19 cellular contexts compared by ENCODE assay signal in genomic region chr12:12823308-12823707, GRCh38. TPM values are rescaled to one million over a fixed set of nuclear protein-coding genes. Genes with fewer than 3 reads are reported as not detected.
DNase-seq lines count a peak whose midpoint lies in the region; ATAC-seq and TF ChIP-seq lines count a peak whose summit lies in the region.
"Had no signal": no experiment of that assay in that cellular context is flagged by ENCODE, and none has a peak within 500 bp of the region (broad histone marks: within the 10 kb centered on the region; RNA-seq: fewer than 3 reads in every experiment).

No MANE protein-coding gene starts in this region.

- no peak overlapping the region for H3K4me3 Mint-ChIP-seq in chondrocyte (ENCODE audit: unreplicated experiment)
- H3K4me3 Mint-ChIP-seq: brain; CD14-positive monocyte; effector memory CD8-positive, alpha-beta T cell; natural killer cell had no signal

- intact Hi-C loops in Panc1 (cut with micrococcal nuclease; ENCODE audit: unreplicated experiment), result no loop called here

- peaks cover 43% of the 10 kb centered on the region for H3K4me1 Mint-ChIP-seq in chondrocyte (ENCODE audit: low read depth)

- ATAC-seq in Panc1, result peak; percentile 44
- no peak for ATAC-seq in GM19463 (IDR thresholded peaks at IDR 0.05; ENCODE audit: unreplicated experiment)
- no peak for ATAC-seq in HG02678 (IDR thresholded peaks at IDR 0.05; ENCODE audit: unreplicated experiment)
- ATAC-seq: effector memory CD8-positive, alpha-beta T cell; left colon; natural killer cell; right cardiac atrium had no signal

- peaks cover 43% of the 10 kb centered on the region for H3K36me3 Mint-ChIP-seq in chondrocyte (ENCODE audit: low read depth)

- TF ChIP-seq CTCF in Panc1 (IDR thresholded peaks at IDR 0.05), result no peak
- no peak for TF ChIP-seq CTCF in chondrocyte (IDR thresholded peaks at IDR 0.05)

- H3K36me3 ChIP-seq in Panc1 (ENCODE audit: control insufficient read depth, insufficient read depth, low read length), result peaks cover 54% of the 10 kb centered on the region

- peak overlapping the region; percentile 78 for H3K27ac Mint-ChIP-seq in chondrocyte (ENCODE audit: unreplicated experiment)
- H3K27ac Mint-ChIP-seq: brain; CD14-positive monocyte; effector memory CD8-positive, alpha-beta T cell; natural killer cell had no signal

- H3K9me3 Mint-ChIP-seq in chondrocyte (ENCODE audit: low read depth), result no peaks in the 10 kb centered on the region
- H3K9me3 Mint-ChIP-seq: brain; effector memory CD8-positive, alpha-beta T cell; natural killer cell had no signal

- in situ Hi-C loops in Panc1 (cut with HindIII; ENCODE audit: low pct_unique_long_range_greater_than_20kb, low sequenced_read_pairs), result no loop called here

- no peak overlapping the region for H3K4me3 ChIP-seq in Panc1 (ENCODE audit: low read depth in 2 of 2, low read length in 2 of 2)

- H3K27me3 ChIP-seq in Panc1 (ENCODE audit: control insufficient read depth, insufficient read depth, low read length), result no peaks in the 10 kb centered on the region

- CTCF ChIA-PET in Panc1 (lab: Charles Lee), result no interaction called here

- no peaks in the 10 kb centered on the region for H3K27me3 Mint-ChIP-seq in chondrocyte (ENCODE audit: low read depth)
- H3K27me3 Mint-ChIP-seq: brain; effector memory CD8-positive, alpha-beta T cell had no signal

- POLR2A ChIA-PET in Panc1 (lab: Charles Lee), result no interaction called here

- DNase-seq in Daoy (ENCODE audit: low read depth), result peak; percentile 90
- no peak for DNase-seq in Panc1 (ENCODE audit: low read depth, low spot score)
- no peak for DNase-seq in chondrocyte (ENCODE audit: low spot score)
- DNase-seq in non-pigmented ciliary epithelial cell (ENCODE audit: low read depth), result peak; percentile 83
- no peak for DNase-seq in NAMALWA (ENCODE audit: low spot score)
- DNase-seq in activated T-cell treated with anti-CD3 and anti-CD28 coated beads for 4 hours, result no peak
- DNase-seq: effector memory CD8-positive, alpha-beta T cell; glutamatergic neuron; H7; left colon; MM.1S; natural killer cell; NCI-H2107; right cardiac atrium; stimulated activated naive CD4-positive, alpha-beta T cell treated with Interleukin-2 at 50 U/mL for 16 hours had no signal

- H3K27ac ChIP-seq in Panc1 (ENCODE audit: low read length), result peak overlapping the region; percentile 99

- no peaks in the 10 kb centered on the region for H3K9me3 ChIP-seq in Panc1 (ENCODE audit: control insufficient read depth, insufficient read depth, low read depth, low read length)

- no TSS peak for BruUV-seq in Panc1 (replicated peaks; lab: Mats Ljungman, UMichigan)

- peaks cover 60% of the 10 kb centered on the region for H3K4me1 ChIP-seq in Panc1 (ENCODE audit: control insufficient read depth, insufficient read depth, low read length)

RNA-seq across cellular contexts. Expression of gene DDX47, which starts 10.2 kb away (rescaled TPM):
- 229 and 269 TPM in 2 replicates for total RNA-seq in Daoy (2014; rRNA removed; shearing (Covaris generic))
- total RNA-seq in Panc1 (2021; ENCODE audit: unreplicated experiment) (115 TPM), chondrocyte (33.6 to 44.0 TPM (median 39.3 TPM) in 3 replicates)
- polyA plus RNA-seq in Panc1 (2012; ENCODE audit: insufficient read length), result 51.5 TPM

RNA-seq across cellular contexts. Expression of gene APOLD1, which starts 37.8 kb away (rescaled TPM):
- total RNA-seq in Daoy (2014; rRNA removed; shearing (Covaris generic)), result 8.4 and 10.2 TPM in 2 replicates
- 4.1 TPM for total RNA-seq in Panc1 (2021; ENCODE audit: unreplicated experiment)
- polyA plus RNA-seq in Panc1 (2012; ENCODE audit: insufficient read length), result 6.6 TPM
- 4.2 to 8.1 TPM (median 7.1 TPM) in 3 replicates for total RNA-seq in chondrocyte

Comparison
In these comparisons a context has a peak if more than half of its experiments do, and no peak if none do; other contexts are left out.
1. DNase-seq: peak in Daoy (single experiment) and non-pigmented ciliary epithelial cell (single experiment); none in Panc1 (single experiment), chondrocyte (single experiment), NAMALWA (single experiment) and activated T-cell treated with anti-CD3 and anti-CD28 coated beads for 4 hours (single experiment).